9 cellular contexts compared by ENCODE assay signal in genomic region chr2:156321243-156321904, GRCh38. TPM values are rescaled to one million over a fixed set of nuclear protein-coding genes. Genes with fewer than 3 reads are reported as not detected.
DNase-seq lines count a peak whose midpoint lies in the region; ATAC-seq and TF ChIP-seq lines count a peak whose summit lies in the region.
"Had no signal": no experiment of that assay in that cellular context is flagged by ENCODE, and none has a peak within 500 bp of the region (broad histone marks: within the 10 kb centered on the region; RNA-seq: fewer than 3 reads in every experiment).

No MANE protein-coding gene starts in this region.

- H3K27ac ChIP-seq in ascending aorta: peak overlapping the region in 1 of 2 donors; percentile 83
- peak overlapping the region; percentile 77 for H3K27ac ChIP-seq in lower lobe of right lung
- H3K27ac ChIP-seq in thyroid gland: peak overlapping the region in 1 of 3 donors; percentile 87
- H3K27ac ChIP-seq: BLaER1 treated with 17β-estradiol and CSF1 and Interleukin-3, amounts not matched to agents 10 nM and 100 nM had no signal

- no peak for TF ChIP-seq POLR2A in thyroid gland (IDR thresholded peaks at IDR 0.05)

- H3K4me1 ChIP-seq in ascending aorta (peaks cover 3% of the 10 kb centered on the region in 2 donors), lower lobe of right lung (peaks cover 35% of the 10 kb centered on the region), thyroid gland (no peaks in the 10 kb centered on the region)

- WGBS in thyroid gland, 2 donors: 4 to 5% methylated on average over 29 to 31 of the region's 31 CpGs

- no peaks in the 10 kb centered on the region for H3K27me3 ChIP-seq in ascending aorta
- peaks cover 45% of the 10 kb centered on the region for H3K27me3 ChIP-seq in lower lobe of right lung (ENCODE audit: low read depth)
- no peaks in the 10 kb centered on the region for H3K27me3 ChIP-seq in thyroid gland

- no peak for TF ChIP-seq CTCF in ascending aorta (IDR thresholded peaks at IDR 0.05)
- TF ChIP-seq CTCF in lower lobe of right lung (IDR thresholded peaks at IDR 0.05): no peak
- TF ChIP-seq CTCF in thyroid gland (IDR thresholded peaks at IDR 0.05): no peak

- ATAC-seq in activated CD4-positive, CD25-positive, alpha-beta regulatory T cell treated with anti-CD3 and anti-CD28 coated beads, Interleukin-2, amount 50 U/mL, for 24 hours: peak; percentile 47 to 50
- ATAC-seq in lower lobe of right lung: peak in 1 of 2 donors; percentile 23

- DNase-seq in activated CD4-positive, CD25-positive, alpha-beta regulatory T cell (lab: John Stamatoyannopoulos, UW): no peak
- DNase-seq in ascending aorta (ENCODE audit: low spot score in 2 of 2) (peak in 1 of 2 donors; percentile 67), lower lobe of right lung (peak; percentile 49), thyroid gland (peak; percentile 45 to 49), NCI-H510A (lab: John Stamatoyannopoulos, UW) (no peak), cerebellum (ENCODE audit: low spot score) (no peak), NCI-H82 treated with DMSO at 0.1 percent for 48 hours (lab: John Stamatoyannopoulos, UW; ENCODE audit: unreplicated experiment) (no peak)

- H3K9me3 ChIP-seq in ascending aorta (no peaks in the 10 kb centered on the region), lower lobe of right lung (no peaks in the 10 kb centered on the region), thyroid gland (no peaks in the 10 kb centered on the region)

- intact Hi-C loops in ascending aorta (cut with DNase I): no loop called here
- intact Hi-C loops in lower lobe of right lung (cut with DNase I): no loop called here
- intact Hi-C loops in thyroid gland (cut with DNase I): no loop called here

- no peaks in the 10 kb centered on the region for H3K36me3 ChIP-seq in ascending aorta
- peaks cover 10% of the 10 kb centered on the region for H3K36me3 ChIP-seq in lower lobe of right lung
- peaks cover 5 to 8% of the 10 kb centered on the region in 2 donors for H3K36me3 ChIP-seq in thyroid gland

- H3K4me3 ChIP-seq in ascending aorta (peak overlapping the region; percentile 50 to 64), lower lobe of right lung (peak overlapping the region; percentile 55), thyroid gland (replicated peaks in 1 of 3) (peak overlapping the region; percentile 7 to 47 (median 22))
- H3K4me3 ChIP-seq: BLaER1 treated with 17β-estradiol and CSF1 and Interleukin-3, amounts not matched to agents 10 nM and 100 nM had no signal

RNA-seq across cellular contexts. Expression of gene NR4A2, which starts 11.1 kb away (rescaled TPM):
- total RNA-seq in ascending aorta: 8.7 TPM
- 4.0 TPM for total RNA-seq in lower lobe of right lung
- 1 to 10 TPM; 4.2 to 7.5 (median 5.0) TPM for total RNA-seq in thyroid gland
- 0.45 TPM for total RNA-seq in cerebellum

Comparison
In these comparisons a context has a peak if more than half of its experiments do, and no peak if none do; other contexts are left out.
1. DNase-seq: peak in lower lobe of right lung (single experiment) and thyroid gland (2 of 2); none in activated CD4-positive, CD25-positive, alpha-beta regulatory T cell (0 of 4), NCI-H510A (single experiment), cerebellum (single experiment) and NCI-H82 treated with DMSO at 0.1 percent for 48 hours (single experiment).
2. Peak in every context shown above with its lines, with median percentiles within 50 percentile points of each other: H3K4me3 ChIP-seq.